ENCODE assay signal across 1 cellular context in the genomic region with DNA sequence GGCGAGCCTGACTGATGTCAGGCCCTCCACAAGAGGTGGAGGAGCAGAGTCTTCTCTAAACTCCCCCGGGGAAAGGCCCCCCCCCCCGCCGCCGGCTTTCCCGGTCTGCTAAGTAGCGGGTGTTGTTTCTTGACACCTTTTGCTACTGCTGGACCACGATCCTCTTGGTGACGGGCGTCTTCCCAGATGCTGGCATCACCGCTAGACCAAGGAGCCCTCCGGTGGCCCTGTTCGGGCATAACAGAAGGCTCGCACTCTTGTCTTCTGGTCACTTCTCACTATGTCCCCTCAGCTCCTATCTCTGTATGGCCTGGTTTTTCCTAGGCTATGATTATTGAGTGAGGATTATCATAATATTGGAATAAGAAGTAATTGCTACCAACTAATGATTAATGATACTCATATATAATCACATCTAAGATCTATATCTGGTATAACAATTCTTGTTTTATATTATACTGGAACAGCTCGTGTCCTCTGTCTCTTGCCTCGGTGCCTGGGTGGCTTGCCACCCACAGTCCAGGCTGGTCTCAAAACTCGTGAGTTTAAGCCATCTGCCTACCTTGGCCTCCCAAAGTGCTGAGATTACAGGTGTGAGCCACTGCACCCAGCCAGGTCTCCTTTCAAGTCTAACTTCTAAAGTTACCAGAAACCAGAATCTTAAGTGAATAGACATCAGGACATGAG.
TF ChIP-seq lines count a peak whose summit lies in the region.

No MANE protein-coding gene starts in this region.

TF ChIP-seq in HepG2, 621 proteins besides CTCF, POLR2A, EP300 and RAD21 (continued from another document):
- TF ChIP-seq, protein P1, sequence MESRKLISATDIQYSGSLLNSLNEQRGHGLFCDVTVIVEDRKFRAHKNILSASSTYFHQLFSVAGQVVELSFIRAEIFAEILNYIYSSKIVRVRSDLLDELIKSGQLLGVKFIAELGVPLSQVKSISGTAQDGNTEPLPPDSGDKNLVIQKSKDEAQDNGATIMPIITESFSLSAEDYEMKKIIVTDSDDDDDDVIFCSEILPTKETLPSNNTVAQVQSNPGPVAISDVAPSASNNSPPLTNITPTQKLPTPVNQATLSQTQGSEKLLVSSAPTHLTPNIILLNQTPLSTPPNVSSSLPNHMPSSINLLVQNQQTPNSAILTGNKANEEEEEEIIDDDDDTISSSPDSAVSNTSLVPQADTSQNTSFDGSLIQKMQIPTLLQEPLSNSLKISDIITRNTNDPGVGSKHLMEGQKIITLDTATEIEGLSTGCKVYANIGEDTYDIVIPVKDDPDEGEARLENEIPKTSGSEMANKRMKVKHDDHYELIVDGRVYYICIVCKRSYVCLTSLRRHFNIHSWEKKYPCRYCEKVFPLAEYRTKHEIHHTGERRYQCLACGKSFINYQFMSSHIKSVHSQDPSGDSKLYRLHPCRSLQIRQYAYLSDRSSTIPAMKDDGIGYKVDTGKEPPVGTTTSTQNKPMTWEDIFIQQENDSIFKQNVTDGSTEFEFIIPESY (CRISPR knock-in tag; IDR thresholded peaks at IDR 0.05), result peak; percentile 89
